22 cellular contexts compared by ENCODE assay signal in genomic region chr6:20328266-20328946, GRCh38.
"Had no signal": no experiment of that assay in that cellular context is flagged by ENCODE, and none has a peak within 500 bp of the region (broad histone marks: within the 10 kb centered on the region; RNA-seq: fewer than 3 reads in every experiment).

No MANE protein-coding gene starts in this region.

- ATAC-seq: activated CD8-positive, alpha-beta T cell treated with anti-CD3 and anti-CD28 coated beads, Interleukin-2, amount 10 ng/mL, durations not matched to agents 7 days and 5 days; left lung; pancreas; sciatic nerve; upper lobe of right lung had no signal

- H3K27me3 Mint-ChIP-seq: activated naive CD4-positive, alpha-beta T cell treated with anti-CD3 and anti-CD28 coated beads, Interleukin-2, amount 50 U/mL, for 24 hours had no signal

- H3K4me1 ChIP-seq: colonic mucosa, left lung, pancreas, upper lobe of right lung had no signal

- H3K27me3 ChIP-seq: pancreas, upper lobe of right lung had no signal

- H3K4me1 Mint-ChIP-seq: nephron had no signal

- H3K9me3 ChIP-seq: colonic mucosa, heart left ventricle, left lung, pancreas, SK-N-SH, thoracic aorta, upper lobe of right lung had no signal

- H3K4me2 ChIP-seq: SK-N-SH, smooth muscle cell had no signal

- H3K4me3 ChIP-seq: colonic mucosa, heart left ventricle, left lung, pancreas, smooth muscle cell, thoracic aorta, upper lobe of right lung had no signal

- H3K9ac ChIP-seq: SK-N-SH had no signal

- H3K36me3 Mint-ChIP-seq: activated naive CD4-positive, alpha-beta T cell treated with anti-CD3 and anti-CD28 coated beads, Interleukin-2, amount 50 U/mL, for 24 hours had no signal

- H3K27ac ChIP-seq: colonic mucosa, heart left ventricle, left lung, pancreas, thoracic aorta, upper lobe of right lung had no signal

- H3K27ac Mint-ChIP-seq: activated CD8-positive, alpha-beta T cell treated with anti-CD3 and anti-CD28 coated beads, Interleukin-2, amount 10 ng/mL, durations not matched to agents 7 days and 5 days; activated naive CD4-positive, alpha-beta T cell treated with anti-CD3 and anti-CD28 coated beads, Interleukin-2, amount 50 U/mL, for 24 hours; activated T-helper 1 cell treated with anti-CD3 and anti-CD28 coated beads, Interleukin-12 subunit alpha, Interleukin-12 subunit beta, Interleukin-2, Interleukin-4 antibody, amounts not matched to agents 30 ng/mL and 10 ng/mL and 1 ng/mL, durations not matched to agents 14 hours and 24 hours and 36 hours; nephron; T-helper 2 cell treated with Interferon-gamma antibody and Interleukin-4, amounts not matched to agents 5 μg/mL and 100 μg/mL, for 36 hours had no signal

- H3K4me3 Mint-ChIP-seq: activated CD8-positive, alpha-beta T cell treated with anti-CD3 and anti-CD28 coated beads, Interleukin-2, amount 10 ng/mL, durations not matched to agents 7 days and 5 days; activated naive CD4-positive, alpha-beta T cell treated with anti-CD3 and anti-CD28 coated beads, Interleukin-2, amount 50 U/mL, for 24 hours; activated T-helper 1 cell treated with anti-CD3 and anti-CD28 coated beads, Interleukin-12 subunit alpha, Interleukin-12 subunit beta, Interleukin-2, Interleukin-4 antibody, amounts not matched to agents 30 ng/mL and 10 ng/mL and 1 ng/mL, durations not matched to agents 14 hours and 24 hours and 36 hours; nephron; T-helper 2 cell treated with Interferon-gamma antibody and Interleukin-4, amounts not matched to agents 5 μg/mL and 100 μg/mL, for 36 hours had no signal

- H3K36me3 ChIP-seq: colonic mucosa, heart left ventricle, left lung, pancreas, thoracic aorta, upper lobe of right lung had no signal

- H3K9me3 Mint-ChIP-seq: activated naive CD4-positive, alpha-beta T cell treated with anti-CD3 and anti-CD28 coated beads, Interleukin-2, amount 50 U/mL, for 24 hours; nephron had no signal

- DNase-seq: activated CD4-positive, alpha-beta T cell treated with anti-CD3 and anti-CD28 coated beads for 1 hour; activated CD4-positive, alpha-beta T cell treated with anti-CD3 and anti-CD28 coated beads, Interleukin-2, amount 50 U/mL, for 1 hour; activated CD8-positive, alpha-beta T cell treated with anti-CD3 and anti-CD28 coated beads, Interleukin-2, amount 10 ng/mL, durations not matched to agents 7 days and 5 days; activated gamma-delta T cell treated with Interleukin-2 at 50 U/mL for 16 hours; anterior cingulate cortex; colonic mucosa; heart left ventricle; kidney; left lung; pancreas; SK-N-SH; stimulated activated CD4-positive, alpha-beta T cell treated with anti-CD3 and anti-CD28 coated beads, Interleukin-15, amount 100 ng/mL, for 24 hours; stimulated activated CD8-positive, alpha-beta memory T cell treated with anti-CD3 and anti-CD28 coated beads, Interleukin-4, amount 100 ng/mL, for 48 hours; stimulated activated naive CD4-positive, alpha-beta T cell; upper lobe of right lung had no signal
